In the genomic region with DNA sequence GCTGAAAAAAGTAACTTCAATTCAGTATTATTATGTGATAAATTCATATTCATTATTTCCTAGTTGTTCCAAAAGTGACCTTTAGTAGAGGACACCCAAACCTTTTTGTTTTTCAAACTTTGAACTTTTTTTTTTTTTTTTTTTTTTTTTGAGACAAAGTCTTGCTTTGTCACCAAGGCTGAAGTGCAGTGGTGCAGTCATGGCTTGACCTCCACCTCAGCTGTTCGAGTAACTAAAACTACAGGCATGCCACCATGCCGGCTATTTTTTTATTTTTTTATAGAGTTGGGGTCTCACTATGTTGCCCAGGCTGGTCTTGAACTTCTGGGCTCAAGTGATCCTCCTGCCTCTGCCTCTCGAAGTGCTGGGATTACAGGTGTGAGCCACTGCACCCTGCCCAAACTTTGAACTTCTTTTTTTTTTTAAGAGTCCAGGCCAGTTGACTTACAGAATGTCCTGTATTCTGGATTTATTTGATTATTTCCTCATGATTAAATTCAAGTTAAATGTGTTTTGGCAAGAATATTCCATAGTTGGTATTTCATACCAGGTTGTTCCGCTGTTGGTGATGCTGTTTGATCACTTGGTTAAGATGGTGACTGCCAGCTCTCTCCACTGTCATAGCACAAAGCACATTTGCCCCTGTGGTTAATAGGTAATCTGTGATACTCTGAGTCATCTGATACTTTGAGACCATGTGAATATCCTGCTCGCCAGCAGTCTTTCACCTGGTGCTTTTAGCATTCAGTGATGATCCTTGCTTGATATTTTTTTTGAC, we compare ENCODE assay signal across 1 cellular context.
TF ChIP-seq lines count a peak whose summit lies in the region.

No MANE protein-coding gene starts in this region.

TF ChIP-seq in HepG2, 621 proteins besides CTCF, POLR2A, EP300 and RAD21 (continued from another document and continues in another):
- TF ChIP-seq, protein P1, sequence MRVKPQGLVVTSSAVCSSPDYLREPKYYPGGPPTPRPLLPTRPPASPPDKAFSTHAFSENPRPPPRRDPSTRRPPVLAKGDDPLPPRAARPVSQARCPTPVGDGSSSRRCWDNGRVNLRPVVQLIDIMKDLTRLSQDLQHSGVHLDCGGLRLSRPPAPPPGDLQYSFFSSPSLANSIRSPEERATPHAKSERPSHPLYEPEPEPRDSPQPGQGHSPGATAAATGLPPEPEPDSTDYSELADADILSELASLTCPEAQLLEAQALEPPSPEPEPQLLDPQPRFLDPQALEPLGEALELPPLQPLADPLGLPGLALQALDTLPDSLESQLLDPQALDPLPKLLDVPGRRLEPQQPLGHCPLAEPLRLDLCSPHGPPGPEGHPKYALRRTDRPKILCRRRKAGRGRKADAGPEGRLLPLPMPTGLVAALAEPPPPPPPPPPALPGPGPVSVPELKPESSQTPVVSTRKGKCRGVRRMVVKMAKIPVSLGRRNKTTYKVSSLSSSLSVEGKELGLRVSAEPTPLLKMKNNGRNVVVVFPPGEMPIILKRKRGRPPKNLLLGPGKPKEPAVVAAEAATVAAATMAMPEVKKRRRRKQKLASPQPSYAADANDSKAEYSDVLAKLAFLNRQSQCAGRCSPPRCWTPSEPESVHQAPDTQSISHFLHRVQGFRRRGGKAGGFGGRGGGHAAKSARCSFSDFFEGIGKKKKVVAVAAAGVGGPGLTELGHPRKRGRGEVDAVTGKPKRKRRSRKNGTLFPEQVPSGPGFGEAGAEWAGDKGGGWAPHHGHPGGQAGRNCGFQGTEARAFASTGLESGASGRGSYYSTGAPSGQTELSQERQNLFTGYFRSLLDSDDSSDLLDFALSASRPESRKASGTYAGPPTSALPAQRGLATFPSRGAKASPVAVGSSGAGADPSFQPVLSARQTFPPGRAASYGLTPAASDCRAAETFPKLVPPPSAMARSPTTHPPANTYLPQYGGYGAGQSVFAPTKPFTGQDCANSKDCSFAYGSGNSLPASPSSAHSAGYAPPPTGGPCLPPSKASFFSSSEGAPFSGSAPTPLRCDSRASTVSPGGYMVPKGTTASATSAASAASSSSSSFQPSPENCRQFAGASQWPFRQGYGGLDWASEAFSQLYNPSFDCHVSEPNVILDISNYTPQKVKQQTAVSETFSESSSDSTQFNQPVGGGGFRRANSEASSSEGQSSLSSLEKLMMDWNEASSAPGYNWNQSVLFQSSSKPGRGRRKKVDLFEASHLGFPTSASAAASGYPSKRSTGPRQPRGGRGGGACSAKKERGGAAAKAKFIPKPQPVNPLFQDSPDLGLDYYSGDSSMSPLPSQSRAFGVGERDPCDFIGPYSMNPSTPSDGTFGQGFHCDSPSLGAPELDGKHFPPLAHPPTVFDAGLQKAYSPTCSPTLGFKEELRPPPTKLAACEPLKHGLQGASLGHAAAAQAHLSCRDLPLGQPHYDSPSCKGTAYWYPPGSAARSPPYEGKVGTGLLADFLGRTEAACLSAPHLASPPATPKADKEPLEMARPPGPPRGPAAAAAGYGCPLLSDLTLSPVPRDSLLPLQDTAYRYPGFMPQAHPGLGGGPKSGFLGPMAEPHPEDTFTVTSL (CRISPR knock-in tag; IDR thresholded peaks at IDR 0.05; ENCODE audit: borderline replicate concordance), result peak; percentile 37; the same call in 1 of the 2 replicates
- TF ChIP-seq MXI1 (IDR thresholded peaks at IDR 0.05; ENCODE audit: borderline replicate concordance, low read depth, low read length) (peak; percentile 54; the same call in 1 of the 3 replicates), NKX3-1 (CRISPR knock-in tag; IDR thresholded peaks at IDR 0.05) (no peak), ZNF24 (IDR thresholded peaks at IDR 0.05) (no peak), RFXANK (CRISPR knock-in tag; IDR thresholded peaks at IDR 0.05) (no peak), MAF1 (CRISPR knock-in tag; IDR thresholded peaks at IDR 0.05; ENCODE audit: borderline replicate concordance) (no peak), ZNF577 (CRISPR knock-in tag; IDR thresholded peaks at IDR 0.05; ENCODE audit: borderline replicate concordance, low read depth) (no peak), MIER2 (CRISPR knock-in tag; IDR thresholded peaks at IDR 0.05) (no peak), AKAP8 (CRISPR knock-in tag; IDR thresholded peaks at IDR 0.05) (no peak), ZNF292 (CRISPR knock-in tag; IDR thresholded peaks at IDR 0.05; ENCODE audit: borderline replicate concordance, low read depth) (peak; percentile 59), ZNF101 (CRISPR knock-in tag; IDR thresholded peaks at IDR 0.05; ENCODE audit: borderline replicate concordance, low read depth) (no peak), ZNF788 (CRISPR knock-in tag; IDR thresholded peaks at IDR 0.05; ENCODE audit: borderline replicate concordance) (no peak), CREB1 (IDR thresholded peaks at IDR 0.05) (peak; percentile 55), CREB1 (CRISPR knock-in tag; IDR thresholded peaks at IDR 0.05) (peak; percentile 45; the same call in 1 of the 2 replicates), ZNF468 (CRISPR knock-in tag; IDR thresholded peaks at IDR 0.05) (no peak), HMG20B (CRISPR knock-in tag; conservative IDR thresholded peaks at IDR 0.05) (no peak), MAZ (IDR thresholded peaks at IDR 0.05; ENCODE audit: borderline replicate concordance, low read depth, low read length) (no peak), MAZ (CRISPR knock-in tag; IDR thresholded peaks at IDR 0.05; ENCODE audit: low read depth) (no peak), ZNF782 (CRISPR knock-in tag; IDR thresholded peaks at IDR 0.05; ENCODE audit: borderline replicate concordance) (no peak), BRCA1 (CRISPR knock-in tag; IDR thresholded peaks at IDR 0.05) (no peak), PHB2 (IDR thresholded peaks at IDR 0.05; ENCODE audit: partially characterized antibody) (no peak), FOXK1 (CRISPR knock-in tag; IDR thresholded peaks at IDR 0.05; ENCODE audit: borderline replicate concordance, low read depth) (0 out of 2 replicates have a peak, but pooled peaks have one; percentile 31), KLF12 (CRISPR knock-in tag; IDR thresholded peaks at IDR 0.05; ENCODE audit: borderline replicate concordance) (no peak), ZNF121 (CRISPR knock-in tag; IDR thresholded peaks at IDR 0.05) (peak; percentile 97), ZMAT3 (CRISPR knock-in tag; conservative IDR thresholded peaks at IDR 0.05) (no peak), HOXA5 (CRISPR knock-in tag; IDR thresholded peaks at IDR 0.05) (no peak), YEATS2 (CRISPR knock-in tag; IDR thresholded peaks at IDR 0.05; ENCODE audit: borderline replicate concordance) (no peak)
- TF ChIP-seq, protein P2, sequence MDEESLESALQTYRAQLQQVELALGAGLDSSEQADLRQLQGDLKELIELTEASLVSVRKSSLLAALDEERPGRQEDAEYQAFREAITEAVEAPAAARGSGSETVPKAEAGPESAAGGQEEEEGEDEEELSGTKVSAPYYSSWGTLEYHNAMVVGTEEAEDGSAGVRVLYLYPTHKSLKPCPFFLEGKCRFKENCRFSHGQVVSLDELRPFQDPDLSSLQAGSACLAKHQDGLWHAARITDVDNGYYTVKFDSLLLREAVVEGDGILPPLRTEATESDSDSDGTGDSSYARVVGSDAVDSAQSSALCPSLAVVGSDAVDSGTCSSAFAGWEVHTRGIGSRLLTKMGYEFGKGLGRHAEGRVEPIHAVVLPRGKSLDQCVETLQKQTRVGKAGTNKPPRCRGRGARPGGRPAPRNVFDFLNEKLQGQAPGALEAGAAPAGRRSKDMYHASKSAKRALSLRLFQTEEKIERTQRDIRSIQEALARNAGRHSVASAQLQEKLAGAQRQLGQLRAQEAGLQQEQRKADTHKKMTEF (CRISPR knock-in tag; IDR thresholded peaks at IDR 0.05), result no peak
- TF ChIP-seq, protein P3, sequence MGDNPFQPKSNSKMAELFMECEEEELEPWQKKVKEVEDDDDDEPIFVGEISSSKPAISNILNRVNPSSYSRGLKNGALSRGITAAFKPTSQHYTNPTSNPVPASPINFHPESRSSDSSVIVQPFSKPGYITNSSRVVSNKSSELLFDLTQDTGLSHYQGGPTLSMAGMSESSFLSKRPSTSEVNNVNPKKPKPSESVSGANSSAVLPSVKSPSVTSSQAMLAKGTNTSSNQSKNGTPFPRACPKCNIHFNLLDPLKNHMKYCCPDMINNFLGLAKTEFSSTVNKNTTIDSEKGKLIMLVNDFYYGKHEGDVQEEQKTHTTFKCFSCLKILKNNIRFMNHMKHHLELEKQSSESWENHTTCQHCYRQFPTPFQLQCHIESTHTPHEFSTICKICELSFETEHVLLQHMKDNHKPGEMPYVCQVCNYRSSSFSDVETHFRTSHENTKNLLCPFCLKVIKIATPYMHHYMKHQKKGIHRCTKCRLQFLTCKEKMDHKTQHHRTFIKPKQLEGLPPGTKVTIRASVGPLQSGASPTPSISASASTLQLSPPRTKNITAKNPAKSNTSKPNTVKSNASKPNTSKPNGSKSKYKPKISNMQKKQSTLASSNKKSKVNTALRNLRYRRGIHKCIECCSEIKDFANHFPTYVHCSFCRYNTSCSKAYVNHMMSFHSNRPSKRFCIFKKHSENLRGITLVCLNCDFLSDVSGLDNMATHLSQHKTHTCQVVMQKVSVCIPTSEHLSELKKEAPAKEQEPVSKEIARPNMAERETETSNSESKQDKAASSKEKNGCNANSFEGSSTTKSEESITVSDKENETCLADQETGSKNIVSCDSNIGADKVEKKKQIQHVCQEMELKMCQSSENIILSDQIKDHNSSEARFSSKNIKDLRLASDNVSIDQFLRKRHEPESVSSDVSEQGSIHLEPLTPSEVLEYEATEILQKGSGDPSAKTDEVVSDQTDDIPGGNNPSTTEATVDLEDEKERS (CRISPR knock-in tag; IDR thresholded peaks at IDR 0.05), result peak; percentile 26; the same call in 1 of the 2 replicates
- TF ChIP-seq, protein P4, sequence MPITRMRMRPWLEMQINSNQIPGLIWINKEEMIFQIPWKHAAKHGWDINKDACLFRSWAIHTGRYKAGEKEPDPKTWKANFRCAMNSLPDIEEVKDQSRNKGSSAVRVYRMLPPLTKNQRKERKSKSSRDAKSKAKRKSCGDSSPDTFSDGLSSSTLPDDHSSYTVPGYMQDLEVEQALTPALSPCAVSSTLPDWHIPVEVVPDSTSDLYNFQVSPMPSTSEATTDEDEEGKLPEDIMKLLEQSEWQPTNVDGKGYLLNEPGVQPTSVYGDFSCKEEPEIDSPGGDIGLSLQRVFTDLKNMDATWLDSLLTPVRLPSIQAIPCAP (CRISPR knock-in tag; IDR thresholded peaks at IDR 0.05; ENCODE audit: low read depth), result no peak
- TF ChIP-seq, protein P5, sequence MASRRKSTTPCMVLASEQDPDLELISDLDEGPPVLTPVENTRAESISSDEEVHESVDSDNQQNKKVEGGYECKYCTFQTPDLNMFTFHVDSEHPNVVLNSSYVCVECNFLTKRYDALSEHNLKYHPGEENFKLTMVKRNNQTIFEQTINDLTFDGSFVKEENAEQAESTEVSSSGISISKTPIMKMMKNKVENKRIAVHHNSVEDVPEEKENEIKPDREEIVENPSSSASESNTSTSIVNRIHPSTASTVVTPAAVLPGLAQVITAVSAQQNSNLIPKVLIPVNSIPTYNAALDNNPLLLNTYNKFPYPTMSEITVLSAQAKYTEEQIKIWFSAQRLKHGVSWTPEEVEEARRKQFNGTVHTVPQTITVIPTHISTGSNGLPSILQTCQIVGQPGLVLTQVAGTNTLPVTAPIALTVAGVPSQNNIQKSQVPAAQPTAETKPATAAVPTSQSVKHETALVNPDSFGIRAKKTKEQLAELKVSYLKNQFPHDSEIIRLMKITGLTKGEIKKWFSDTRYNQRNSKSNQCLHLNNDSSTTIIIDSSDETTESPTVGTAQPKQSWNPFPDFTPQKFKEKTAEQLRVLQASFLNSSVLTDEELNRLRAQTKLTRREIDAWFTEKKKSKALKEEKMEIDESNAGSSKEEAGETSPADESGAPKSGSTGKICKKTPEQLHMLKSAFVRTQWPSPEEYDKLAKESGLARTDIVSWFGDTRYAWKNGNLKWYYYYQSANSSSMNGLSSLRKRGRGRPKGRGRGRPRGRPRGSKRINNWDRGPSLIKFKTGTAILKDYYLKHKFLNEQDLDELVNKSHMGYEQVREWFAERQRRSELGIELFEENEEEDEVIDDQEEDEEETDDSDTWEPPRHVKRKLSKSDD (CRISPR knock-in tag; IDR thresholded peaks at IDR 0.05; ENCODE audit: low read depth), result no peak
- TF ChIP-seq, protein P6, sequence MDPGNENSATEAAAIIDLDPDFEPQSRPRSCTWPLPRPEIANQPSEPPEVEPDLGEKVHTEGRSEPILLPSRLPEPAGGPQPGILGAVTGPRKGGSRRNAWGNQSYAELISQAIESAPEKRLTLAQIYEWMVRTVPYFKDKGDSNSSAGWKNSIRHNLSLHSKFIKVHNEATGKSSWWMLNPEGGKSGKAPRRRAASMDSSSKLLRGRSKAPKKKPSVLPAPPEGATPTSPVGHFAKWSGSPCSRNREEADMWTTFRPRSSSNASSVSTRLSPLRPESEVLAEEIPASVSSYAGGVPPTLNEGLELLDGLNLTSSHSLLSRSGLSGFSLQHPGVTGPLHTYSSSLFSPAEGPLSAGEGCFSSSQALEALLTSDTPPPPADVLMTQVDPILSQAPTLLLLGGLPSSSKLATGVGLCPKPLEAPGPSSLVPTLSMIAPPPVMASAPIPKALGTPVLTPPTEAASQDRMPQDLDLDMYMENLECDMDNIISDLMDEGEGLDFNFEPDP (CRISPR knock-in tag; conservative IDR thresholded peaks at IDR 0.05), result no peak
- TF ChIP-seq, protein P7, sequence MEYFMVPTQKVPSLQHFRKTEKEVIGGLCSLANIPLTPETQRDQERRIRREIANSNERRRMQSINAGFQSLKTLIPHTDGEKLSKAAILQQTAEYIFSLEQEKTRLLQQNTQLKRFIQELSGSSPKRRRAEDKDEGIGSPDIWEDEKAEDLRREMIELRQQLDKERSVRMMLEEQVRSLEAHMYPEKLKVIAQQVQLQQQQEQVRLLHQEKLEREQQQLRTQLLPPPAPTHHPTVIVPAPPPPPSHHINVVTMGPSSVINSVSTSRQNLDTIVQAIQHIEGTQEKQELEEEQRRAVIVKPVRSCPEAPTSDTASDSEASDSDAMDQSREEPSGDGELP (IDR thresholded peaks at IDR 0.05; ENCODE audit: borderline replicate concordance, low read depth), result peak; percentile 64; the same call in 1 of the 2 replicates
- TF ChIP-seq, protein P8, sequence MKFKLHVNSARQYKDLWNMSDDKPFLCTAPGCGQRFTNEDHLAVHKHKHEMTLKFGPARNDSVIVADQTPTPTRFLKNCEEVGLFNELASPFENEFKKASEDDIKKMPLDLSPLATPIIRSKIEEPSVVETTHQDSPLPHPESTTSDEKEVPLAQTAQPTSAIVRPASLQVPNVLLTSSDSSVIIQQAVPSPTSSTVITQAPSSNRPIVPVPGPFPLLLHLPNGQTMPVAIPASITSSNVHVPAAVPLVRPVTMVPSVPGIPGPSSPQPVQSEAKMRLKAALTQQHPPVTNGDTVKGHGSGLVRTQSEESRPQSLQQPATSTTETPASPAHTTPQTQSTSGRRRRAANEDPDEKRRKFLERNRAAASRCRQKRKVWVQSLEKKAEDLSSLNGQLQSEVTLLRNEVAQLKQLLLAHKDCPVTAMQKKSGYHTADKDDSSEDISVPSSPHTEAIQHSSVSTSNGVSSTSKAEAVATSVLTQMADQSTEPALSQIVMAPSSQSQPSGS (CRISPR knock-in tag; IDR thresholded peaks at IDR 0.05), result no peak
- TF ChIP-seq, protein P9, sequence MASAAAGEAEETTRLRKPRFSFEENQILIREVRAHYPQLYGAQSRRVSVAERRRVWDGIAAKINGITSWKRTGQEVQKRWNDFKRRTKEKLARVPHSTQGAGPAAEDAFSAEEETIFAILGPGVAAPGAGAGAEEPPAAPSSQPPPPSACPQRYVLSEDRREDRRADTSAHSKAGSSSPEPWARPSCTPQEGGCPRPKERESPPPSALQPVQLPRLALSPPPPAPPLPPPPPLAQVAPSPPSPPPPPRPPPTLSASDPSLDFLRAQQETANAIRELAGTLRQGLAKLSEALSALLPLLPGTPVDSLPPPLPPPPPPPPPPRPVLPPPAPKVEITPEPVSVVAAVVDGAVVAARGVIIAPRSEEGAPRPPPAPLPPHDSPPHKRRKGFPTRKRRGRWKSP (CRISPR knock-in tag; IDR thresholded peaks at IDR 0.05), result no peak
